ENCODE assay signal across 8 cellular contexts in genomic region chr1:165851034-165851658, GRCh38. TPM values are rescaled to one million over a fixed set of nuclear protein-coding genes. Genes with fewer than 3 reads are reported as not detected.
A peak's percentile ranks its signal among the peaks of the same experiment; 100 is the strongest.
DNase-seq lines count a peak whose midpoint lies in the region; ATAC-seq, FAIRE-seq and TF ChIP-seq lines count a peak whose summit lies in the region.

No MANE protein-coding gene starts in this region.

- TF ChIP-seq CTCF in MM.1S (IDR thresholded peaks at IDR 0.05; ENCODE audit: low read length) (peak; percentile 16; the same call in 1 of the 2 replicates), cardiac fibroblast (IDR thresholded peaks at IDR 0.05; ENCODE audit: low read depth, low read length) (no peak), thyroid gland (IDR thresholded peaks at IDR 0.05) (no peak)

- H3K36me3 ChIP-seq in MM.1S (replicated peaks; ENCODE audit: insufficient read depth, low read length) (no peaks in the 10 kb centered on the region), thyroid gland (no peaks in the 10 kb centered on the region)

- H3F3A ChIP-seq in MM.1S (ENCODE audit: insufficient read depth, low read length), result peaks cover 23% of the 10 kb centered on the region

- peaks cover 59% of the 10 kb centered on the region for H4K20me1 ChIP-seq in MM.1S (ENCODE audit: insufficient read depth, low read length)

- H2AFZ ChIP-seq in MM.1S (ENCODE audit: low read length), result no peak overlapping the region

- DNase-seq in GM12892 (ENCODE audit: insufficient read length) (peak; percentile 42), MM.1S (peak; percentile 90), cardiac fibroblast (ENCODE audit: low read depth in 2 of 2) (peak; percentile 19 to 76), GOT3 (lab: John Stamatoyannopoulos, UW) (no peak), thyroid gland (no peak), NCI-H1930 (lab: John Stamatoyannopoulos, UW) (no peak)
- DNase-seq in stimulated activated naive CD4-positive, alpha-beta T cell treated with Interleukin-2 at 50 U/mL for 16 hours (lab: John Stamatoyannopoulos, UW), result no peak

- H3K9me2 ChIP-seq in MM.1S (replicated peaks; ENCODE audit: insufficient read depth, low read length), result no peaks in the 10 kb centered on the region

- peaks cover 43% of the 10 kb centered on the region for H3K4me1 ChIP-seq in MM.1S (ENCODE audit: low read length)
- peaks cover 0 to 3% of the 10 kb centered on the region in 2 donors for H3K4me1 ChIP-seq in thyroid gland

- H3K27ac ChIP-seq in MM.1S (ENCODE audit: low read length) (peak overlapping the region; percentile 44; the same call in 1 of the 2 replicates), thyroid gland (no peak overlapping the region)

- 82 to 86% methylated on average over 4 of the region's 4 CpGs for WGBS in thyroid gland, 2 donors

- TF ChIP-seq POLR2A in GM12892 (IDR thresholded peaks at IDR 0.05; ENCODE audit: low read depth, low read length) (no peak), thyroid gland (IDR thresholded peaks at IDR 0.05) (no peak)

- H3K27me3 ChIP-seq in MM.1S (replicated peaks; ENCODE audit: insufficient read depth, low read length), result no peaks in the 10 kb centered on the region
- H3K27me3 ChIP-seq in thyroid gland, result no peaks in the 10 kb centered on the region

- H3K4me3 ChIP-seq in MM.1S (ENCODE audit: low read length) (no peak overlapping the region), cardiac fibroblast (replicated peaks in 1 of 2; ENCODE audit: low read depth in 2 of 2, low read length in 2 of 2) (no peak overlapping the region), thyroid gland (replicated peaks in 1 of 3) (no peak overlapping the region)

- peak overlapping the region; percentile 51 for H3K4me2 ChIP-seq in MM.1S (ENCODE audit: low read depth, low read length)

- no peak overlapping the region for H3K9ac ChIP-seq in MM.1S (ENCODE audit: low read length)

- no peaks in the 10 kb centered on the region for H3K9me3 ChIP-seq in MM.1S (replicated peaks; ENCODE audit: insufficient read depth, low read length)
- no peaks in the 10 kb centered on the region for H3K9me3 ChIP-seq in thyroid gland

- peaks cover 93% of the 10 kb centered on the region for H3K79me2 ChIP-seq in MM.1S (ENCODE audit: low read length)

- FAIRE-seq in GM12892 (lab: Jason Lieb, UNC), result peak; percentile 67

- peak; percentile 85 for ATAC-seq in GM21786 (IDR thresholded peaks at IDR 0.05; ENCODE audit: unreplicated experiment)

- intact Hi-C loops in thyroid gland (cut with DNase I), result no loop called here

RNA-seq across cellular contexts. Expression of gene UCK2, which starts 23.7 kb away (rescaled TPM):
- 46.5 TPM for polyA plus RNA-seq in GM12892 (2012; ENCODE audit: missing spikeins)
- 10 to 100 TPM; 15.9 to 21.0 (median 19.3) TPM for total RNA-seq in thyroid gland

Comparison
In these comparisons a context has a peak if more than half of its experiments do, and no peak if none do; other contexts are left out.
1. DNase-seq: peak in GM12892 (single experiment), MM.1S (single experiment) and cardiac fibroblast (2 of 2); none in GOT3 (single experiment), thyroid gland (0 of 2), NCI-H1930 (0 of 2) and stimulated activated naive CD4-positive, alpha-beta T cell treated with Interleukin-2 at 50 U/mL for 16 hours (single experiment).